8 cellular contexts compared by ENCODE assay signal in the genomic region with DNA sequence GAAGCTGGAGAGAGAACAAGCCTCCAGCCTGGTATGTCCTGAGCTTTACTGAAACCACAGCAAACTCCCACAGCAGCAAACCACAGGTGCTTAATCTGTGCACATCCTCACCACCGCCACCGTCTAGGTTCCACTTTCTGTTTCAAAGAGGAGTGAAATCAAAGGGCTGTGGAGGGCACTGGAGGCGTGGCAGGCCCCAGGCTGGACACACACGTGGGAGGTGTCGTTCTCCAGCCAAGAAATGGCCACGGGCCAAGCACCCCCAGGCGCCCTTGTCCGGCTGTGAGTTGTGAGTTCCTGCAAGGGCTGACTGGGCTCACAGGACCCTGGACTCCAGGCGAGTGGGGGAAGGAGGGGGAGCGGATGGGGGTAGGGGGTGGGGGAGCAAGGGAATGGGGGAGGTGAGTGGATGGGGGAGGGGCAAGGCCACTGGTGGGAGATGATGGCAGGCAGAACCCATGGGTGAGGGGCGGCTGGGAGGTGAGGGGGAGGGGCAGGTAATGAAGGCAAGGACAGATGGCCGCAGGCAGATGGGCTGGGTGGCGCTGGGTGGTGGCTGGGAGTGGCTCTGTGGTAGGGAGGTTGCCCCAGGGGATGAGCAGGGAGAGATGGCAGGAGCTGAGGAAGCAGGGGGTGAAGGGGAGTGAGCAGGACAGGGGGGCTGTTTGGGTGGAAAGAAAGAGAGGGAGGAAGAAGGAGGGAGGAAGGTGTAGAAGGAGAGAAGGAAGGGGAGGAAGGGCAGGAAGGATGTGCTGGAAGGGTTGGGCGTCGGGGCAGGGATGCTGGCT.
DNase-seq lines count a peak whose midpoint lies in the region; ATAC-seq and TF ChIP-seq lines count a peak whose summit lies in the region.

No MANE protein-coding gene starts in this region.

- H3K9me3 Mint-ChIP-seq in CD14-positive monocyte (peaks cover 4 to 13% (median 10%) of the 10 kb centered on the region in 7 donors), chondrocyte (ENCODE audit: low read depth) (no peaks in the 10 kb centered on the region), naive B cell (peaks cover 5 to 24% (median 17%) of the 10 kb centered on the region in 7 donors)

- H3K27ac Mint-ChIP-seq in CD14-positive monocyte (peak overlapping the region in 4 of 7 donors; percentile 8 to 54 (median 37)), chondrocyte (ENCODE audit: unreplicated experiment) (peak overlapping the region; percentile 22), naive B cell (peak overlapping the region in 5 of 6 donors; percentile 26 to 84 (median 69))

- H3K36me3 Mint-ChIP-seq in CD14-positive monocyte (peaks cover 72 to 94% of the 10 kb centered on the region in 2 donors), chondrocyte (ENCODE audit: low read depth) (peaks cover 24% of the 10 kb centered on the region), naive B cell (peaks cover 22 to 58% of the 10 kb centered on the region in 2 donors)

- ATAC-seq in HG03095 (IDR thresholded peaks at IDR 0.05; ENCODE audit: unreplicated experiment) = peak; percentile 65
- peak; percentile 10 to 22 for ATAC-seq in naive B cell (ENCODE audit: low read depth in 2 of 2)

- peak overlapping the region in 3 of 4 donors; percentile 38 to 57 (median 48) for H3K27ac ChIP-seq in Peyer's patch

- H3K4me1 Mint-ChIP-seq in CD14-positive monocyte (peaks cover 19% of the 10 kb centered on the region), chondrocyte (ENCODE audit: low read depth) (peaks cover 34% of the 10 kb centered on the region), naive B cell (peaks cover 52 to 64% (median 60%) of the 10 kb centered on the region in 3 donors)

- no peaks in the 10 kb centered on the region for H3K27me3 ChIP-seq in Peyer's patch

- no peak overlapping the region for H3K4me3 ChIP-seq in Peyer's patch

- no peak for TF ChIP-seq POLR2A in Peyer's patch (IDR thresholded peaks at IDR 0.05)

- H3K4me3 Mint-ChIP-seq in CD14-positive monocyte (no peak overlapping the region), chondrocyte (ENCODE audit: unreplicated experiment) (no peak overlapping the region), naive B cell (peak overlapping the region in 3 of 8 donors; percentile 47 to 57 (median 51))

- no peak for DNase-seq in CD14-positive monocyte (ENCODE audit: low spot score)
- peak; percentile 86 for DNase-seq in GM19238 (ENCODE audit: insufficient read length, low spot score)
- peak in 2 of 3 donors; percentile 61 to 75 for DNase-seq in Peyer's patch
- no peak for DNase-seq in chondrocyte (ENCODE audit: low spot score)
- DNase-seq in naive B cell = no peak
- DNase-seq in iPS-NIHi7 (ENCODE audit: extremely low spot score) = no peak
- DNase-seq in globus pallidus (ENCODE audit: low spot score) = no peak

- peaks cover 0 to 52% (median 0%) of the 10 kb centered on the region in 3 donors for H3K36me3 ChIP-seq in Peyer's patch

- TF ChIP-seq CTCF in CD14-positive monocyte (IDR thresholded peaks at IDR 0.05) (no peak), Peyer's patch (IDR thresholded peaks at IDR 0.05) (no peak), chondrocyte (IDR thresholded peaks at IDR 0.05) (no peak)

- H3K4me1 ChIP-seq in Peyer's patch = peaks cover 0 to 26% (median 14%) of the 10 kb centered on the region in 4 donors

- H3K9me3 ChIP-seq in Peyer's patch = no peaks in the 10 kb centered on the region

- H3K27me3 Mint-ChIP-seq in CD14-positive monocyte (ENCODE audit: low read depth in 3 of 3) (peaks cover 0 to 3% (median 1%) of the 10 kb centered on the region in 3 donors), chondrocyte (ENCODE audit: low read depth) (no peaks in the 10 kb centered on the region), naive B cell (no peaks in the 10 kb centered on the region)

- intact Hi-C loops in CD14-positive monocyte (cut with micrococcal nuclease) = loop anchor here in 1 of 2 donors (5.0 kb wide), 1 partner anchor 38 kb away; no protein-coding TSS in a partner anchor

Comparison
In these comparisons a context has a peak if more than half of its experiments do, and no peak if none do; other contexts are left out.
1. DNase-seq: peak in GM19238 (single experiment) and Peyer's patch (2 of 3); none in CD14-positive monocyte (single experiment), chondrocyte (single experiment), naive B cell (single experiment), iPS-NIHi7 (single experiment) and globus pallidus (single experiment).
2. Peak in every context shown above with its lines, with median percentiles within 50 percentile points of each other: H3K27ac Mint-ChIP-seq.